ENCODE assay signal across 2 cellular contexts in genomic region chr13:21435231-21435630, GRCh38.
TF ChIP-seq lines count a peak whose summit lies in the region.

No MANE protein-coding gene starts in this region.

TF ChIP-seq in liver, 16 proteins besides CTCF, POLR2A, EP300 and RAD21:
- TF ChIP-seq, protein P1, sequence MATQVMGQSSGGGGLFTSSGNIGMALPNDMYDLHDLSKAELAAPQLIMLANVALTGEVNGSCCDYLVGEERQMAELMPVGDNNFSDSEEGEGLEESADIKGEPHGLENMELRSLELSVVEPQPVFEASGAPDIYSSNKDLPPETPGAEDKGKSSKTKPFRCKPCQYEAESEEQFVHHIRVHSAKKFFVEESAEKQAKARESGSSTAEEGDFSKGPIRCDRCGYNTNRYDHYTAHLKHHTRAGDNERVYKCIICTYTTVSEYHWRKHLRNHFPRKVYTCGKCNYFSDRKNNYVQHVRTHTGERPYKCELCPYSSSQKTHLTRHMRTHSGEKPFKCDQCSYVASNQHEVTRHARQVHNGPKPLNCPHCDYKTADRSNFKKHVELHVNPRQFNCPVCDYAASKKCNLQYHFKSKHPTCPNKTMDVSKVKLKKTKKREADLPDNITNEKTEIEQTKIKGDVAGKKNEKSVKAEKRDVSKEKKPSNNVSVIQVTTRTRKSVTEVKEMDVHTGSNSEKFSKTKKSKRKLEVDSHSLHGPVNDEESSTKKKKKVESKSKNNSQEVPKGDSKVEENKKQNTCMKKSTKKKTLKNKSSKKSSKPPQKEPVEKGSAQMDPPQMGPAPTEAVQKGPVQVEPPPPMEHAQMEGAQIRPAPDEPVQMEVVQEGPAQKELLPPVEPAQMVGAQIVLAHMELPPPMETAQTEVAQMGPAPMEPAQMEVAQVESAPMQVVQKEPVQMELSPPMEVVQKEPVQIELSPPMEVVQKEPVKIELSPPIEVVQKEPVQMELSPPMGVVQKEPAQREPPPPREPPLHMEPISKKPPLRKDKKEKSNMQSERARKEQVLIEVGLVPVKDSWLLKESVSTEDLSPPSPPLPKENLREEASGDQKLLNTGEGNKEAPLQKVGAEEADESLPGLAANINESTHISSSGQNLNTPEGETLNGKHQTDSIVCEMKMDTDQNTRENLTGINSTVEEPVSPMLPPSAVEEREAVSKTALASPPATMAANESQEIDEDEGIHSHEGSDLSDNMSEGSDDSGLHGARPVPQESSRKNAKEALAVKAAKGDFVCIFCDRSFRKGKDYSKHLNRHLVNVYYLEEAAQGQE (IDR thresholded peaks at IDR 0.05) = no peak
- TF ChIP-seq JUND (IDR thresholded peaks at IDR 0.05) (no peak), HNF4G (IDR thresholded peaks at IDR 0.05) (no peak), GABPA (IDR thresholded peaks at IDR 0.05 in 1 of 2, conservative IDR thresholded peaks at IDR 0.05 in 1 of 2) (no peak), RXRA (IDR thresholded peaks at IDR 0.05) (no peak), FOXA1 (IDR thresholded peaks at IDR 0.05) (no peak), TAF1 (conservative IDR thresholded peaks at IDR 0.05) (no peak), NR2F2 (IDR thresholded peaks at IDR 0.05) (no peak), MAX (IDR thresholded peaks at IDR 0.05) (no peak), EGR1 (IDR thresholded peaks at IDR 0.05; ENCODE audit: low read depth in 2 of 2) (no peak)
TF ChIP-seq in liver: peak in this region for 0.

TF ChIP-seq in HepG2, 621 proteins besides CTCF, POLR2A, EP300 and RAD21 (continued from another document):
- TF ChIP-seq, protein P2, sequence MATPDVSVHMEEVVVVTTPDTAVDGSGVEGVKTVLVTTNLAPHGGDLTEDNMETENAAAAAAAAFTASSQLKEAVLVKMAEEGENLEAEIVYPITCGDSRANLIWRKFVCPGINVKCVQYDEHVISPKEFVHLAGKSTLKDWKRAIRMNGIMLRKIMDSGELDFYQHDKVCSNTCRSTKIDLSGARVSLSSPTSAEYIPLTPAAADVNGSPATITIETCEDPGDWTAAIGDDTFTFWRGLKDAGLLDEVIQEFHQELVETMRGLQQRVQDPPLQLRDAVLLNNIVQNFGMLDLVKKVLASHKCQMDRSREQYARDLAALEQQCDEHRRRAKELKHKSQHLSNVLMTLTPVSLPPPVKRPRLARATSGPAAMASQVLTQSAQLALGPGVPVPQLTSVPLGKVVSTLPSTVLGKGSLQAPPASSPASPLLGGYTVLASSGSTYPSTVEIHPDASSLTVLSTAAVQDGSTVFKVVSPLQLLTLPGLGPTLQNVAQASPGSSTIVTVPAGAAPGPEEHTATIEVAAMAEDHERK (CRISPR knock-in tag; IDR thresholded peaks at IDR 0.05; ENCODE audit: low read depth) = no peak
- TF ChIP-seq KDM5B (CRISPR knock-in tag; IDR thresholded peaks at IDR 0.05; ENCODE audit: borderline replicate concordance) = no peak
- TF ChIP-seq POLR2AphosphoS2 (IDR thresholded peaks at IDR 0.05; ENCODE audit: low read depth, low read length) = no peak
- TF ChIP-seq ZNF235 (CRISPR knock-in tag; IDR thresholded peaks at IDR 0.05; ENCODE audit: borderline replicate concordance) = no peak
- TF ChIP-seq TFE3 (CRISPR knock-in tag; IDR thresholded peaks at IDR 0.05) = no peak
- no peak for TF ChIP-seq NFRKB (IDR thresholded peaks at IDR 0.05)
- TF ChIP-seq SRSF4 (IDR thresholded peaks at IDR 0.05; ENCODE audit: low read depth, low read length, poor library complexity, severe bottlenecking) = no peak
- no peak for TF ChIP-seq ZNF567 (CRISPR knock-in tag; IDR thresholded peaks at IDR 0.05; ENCODE audit: borderline replicate concordance)
- TF ChIP-seq, protein P3, sequence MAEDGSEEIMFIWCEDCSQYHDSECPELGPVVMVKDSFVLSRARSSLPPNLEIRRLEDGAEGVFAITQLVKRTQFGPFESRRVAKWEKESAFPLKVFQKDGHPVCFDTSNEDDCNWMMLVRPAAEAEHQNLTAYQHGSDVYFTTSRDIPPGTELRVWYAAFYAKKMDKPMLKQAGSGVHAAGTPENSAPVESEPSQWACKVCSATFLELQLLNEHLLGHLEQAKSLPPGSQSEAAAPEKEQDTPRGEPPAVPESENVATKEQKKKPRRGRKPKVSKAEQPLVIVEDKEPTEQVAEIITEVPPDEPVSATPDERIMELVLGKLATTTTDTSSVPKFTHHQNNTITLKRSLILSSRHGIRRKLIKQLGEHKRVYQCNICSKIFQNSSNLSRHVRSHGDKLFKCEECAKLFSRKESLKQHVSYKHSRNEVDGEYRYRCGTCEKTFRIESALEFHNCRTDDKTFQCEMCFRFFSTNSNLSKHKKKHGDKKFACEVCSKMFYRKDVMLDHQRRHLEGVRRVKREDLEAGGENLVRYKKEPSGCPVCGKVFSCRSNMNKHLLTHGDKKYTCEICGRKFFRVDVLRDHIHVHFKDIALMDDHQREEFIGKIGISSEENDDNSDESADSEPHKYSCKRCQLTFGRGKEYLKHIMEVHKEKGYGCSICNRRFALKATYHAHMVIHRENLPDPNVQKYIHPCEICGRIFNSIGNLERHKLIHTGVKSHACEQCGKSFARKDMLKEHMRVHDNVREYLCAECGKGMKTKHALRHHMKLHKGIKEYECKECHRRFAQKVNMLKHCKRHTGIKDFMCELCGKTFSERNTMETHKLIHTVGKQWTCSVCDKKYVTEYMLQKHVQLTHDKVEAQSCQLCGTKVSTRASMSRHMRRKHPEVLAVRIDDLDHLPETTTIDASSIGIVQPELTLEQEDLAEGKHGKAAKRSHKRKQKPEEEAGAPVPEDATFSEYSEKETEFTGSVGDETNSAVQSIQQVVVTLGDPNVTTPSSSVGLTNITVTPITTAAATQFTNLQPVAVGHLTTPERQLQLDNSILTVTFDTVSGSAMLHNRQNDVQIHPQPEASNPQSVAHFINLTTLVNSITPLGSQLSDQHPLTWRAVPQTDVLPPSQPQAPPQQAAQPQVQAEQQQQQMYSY (CRISPR knock-in tag; IDR thresholded peaks at IDR 0.05) = no peak
- TF ChIP-seq ZC3H4 (CRISPR knock-in tag; IDR thresholded peaks at IDR 0.05; ENCODE audit: borderline replicate concordance) = no peak
